Comparison of ENCODE assay signal across 1 cellular context in genomic region chr3:32709346-32709745, GRCh38.
A peak's percentile ranks its signal among the peaks of the same experiment; 100 is the strongest.
TF ChIP-seq lines count a peak whose summit lies in the region.

No MANE protein-coding gene starts in this region.

TF ChIP-seq in K562, 482 proteins besides CTCF, POLR2A, EP300 and RAD21 (continued from another document and continues in another):
- TF ChIP-seq ELK1 (CRISPR knock-in tag; IDR thresholded peaks at IDR 0.05) (no peak), ARHGAP35 (IDR thresholded peaks at IDR 0.05; ENCODE audit: partially characterized antibody) (no peak), GATAD2B (IDR thresholded peaks at IDR 0.05; ENCODE audit: borderline replicate concordance) (0 out of 2 replicates have a peak, but pooled peaks have one; percentile 27), EGR1 (conservative IDR thresholded peaks at IDR 0.05) (no peak), CHD1 (IDR thresholded peaks at IDR 0.05; ENCODE audit: low read length) (no peak), KLF13 (tag; IDR thresholded peaks at IDR 0.05; ENCODE audit: borderline replicate concordance, low read depth) (no peak), MEF2A (IDR thresholded peaks at IDR 0.05; ENCODE audit: control insufficient read depth, low read depth, low read length) (peak; percentile 4; the same call in 1 of the 2 replicates), ZNF76 (CRISPR knock-in tag; IDR thresholded peaks at IDR 0.05; ENCODE audit: borderline replicate concordance) (no peak), USF1 (CRISPR knock-in tag; IDR thresholded peaks at IDR 0.05) (no peak), SRF (CRISPR knock-in tag; IDR thresholded peaks at IDR 0.05) (no peak), ZNF274 (IDR thresholded peaks at IDR 0.05; ENCODE audit: borderline replicate concordance, low read depth, low read length) (no peak), ZEB2 (IDR thresholded peaks at IDR 0.05) (0 out of 2 replicates have a peak, but pooled peaks have one; percentile 15), ZNF561 (CRISPR knock-in tag; conservative IDR thresholded peaks at IDR 0.05) (no peak), PTTG1 (tag; IDR thresholded peaks at IDR 0.05; ENCODE audit: low read depth) (no peak), CHD4 (IDR thresholded peaks at IDR 0.05; ENCODE audit: insufficient read depth, insufficient replicate concordance, low read depth, low read length, poor library complexity, severe bottlenecking) (no peak), ZNF318 (IDR thresholded peaks at IDR 0.05; ENCODE audit: borderline replicate concordance in 1 of 2, low read depth in 1 of 2) (peak in 1 of 2 experiments; percentile 95; a peak in 2 of 4 replicates), CBFB (CRISPR knock-in tag; IDR thresholded peaks at IDR 0.05) (peak; percentile 66; the same call in 1 of the 2 replicates), XRCC5 (IDR thresholded peaks at IDR 0.05; ENCODE audit: low read depth, low read length) (no peak), ZNF184 (CRISPR knock-in tag; IDR thresholded peaks at IDR 0.05) (no peak), CEBPG (CRISPR knock-in tag; IDR thresholded peaks at IDR 0.05) (no peak), CEBPG (tag; conservative IDR thresholded peaks at IDR 0.05 in 1 of 2, IDR thresholded peaks at IDR 0.05 in 1 of 2) (no peak; a peak in 1 of 4 replicates), ZNF347 (CRISPR knock-in tag; IDR thresholded peaks at IDR 0.05; ENCODE audit: low read depth) (no peak), SUPT5H (IDR thresholded peaks at IDR 0.05) (no peak), RBM34 (IDR thresholded peaks at IDR 0.05; ENCODE audit: borderline replicate concordance, insufficient read depth, low read length) (no peak), XRCC4 (IDR thresholded peaks at IDR 0.05; ENCODE audit: extremely low read depth, insufficient read depth, insufficient read length) (no peak), ZNF77 (CRISPR knock-in tag; IDR thresholded peaks at IDR 0.05) (no peak), EWSR1 (IDR thresholded peaks at IDR 0.05; ENCODE audit: borderline replicate concordance, low read depth, partially characterized antibody) (no peak), PRMT5 (CRISPR knock-in tag; IDR thresholded peaks at IDR 0.05) (no peak), ZNF277 (CRISPR knock-in tag; IDR thresholded peaks at IDR 0.05; ENCODE audit: borderline replicate concordance) (no peak), PTRF (tag; IDR thresholded peaks at IDR 0.05) (no peak), ZNF311 (CRISPR knock-in tag; IDR thresholded peaks at IDR 0.05) (peak; percentile 93), ZNF707 (CRISPR knock-in tag; conservative IDR thresholded peaks at IDR 0.05) (no peak), ZBTB7A (IDR thresholded peaks at IDR 0.05; ENCODE audit: borderline replicate concordance, control insufficient read depth, low read depth, low read length) (no peak), EP400 (IDR thresholded peaks at IDR 0.05) (no peak; the same call in 1 of the 2 replicates), KDM5B (IDR thresholded peaks at IDR 0.05; ENCODE audit: insufficient replicate concordance, low read depth, low read length) (no peak), JUNB (CRISPR knock-in tag; conservative IDR thresholded peaks at IDR 0.05) (no peak), MCM3 (IDR thresholded peaks at IDR 0.05) (no peak), SRSF9 (IDR thresholded peaks at IDR 0.05; ENCODE audit: borderline replicate concordance, low read depth, low read length) (no peak), CLOCK (CRISPR knock-in tag; IDR thresholded peaks at IDR 0.05; ENCODE audit: borderline replicate concordance) (peak; percentile 66; the same call in 1 of the 2 replicates), MIER1 (IDR thresholded peaks at IDR 0.05; ENCODE audit: low read depth) (no peak), TFAM (CRISPR knock-in tag; conservative IDR thresholded peaks at IDR 0.05) (no peak), ZFP91 (CRISPR knock-in tag; IDR thresholded peaks at IDR 0.05) (no peak), SMARCE1 (IDR thresholded peaks at IDR 0.05) (peak; percentile 95), SRSF1 (IDR thresholded peaks at IDR 0.05; ENCODE audit: low read depth, low read length) (no peak), HCFC1 (IDR thresholded peaks at IDR 0.05; ENCODE audit: low read depth, low read length) (no peak), GTF2B (IDR thresholded peaks at IDR 0.05; ENCODE audit: extremely low read depth, insufficient read length) (no peak)
- TF ChIP-seq, protein P1, sequence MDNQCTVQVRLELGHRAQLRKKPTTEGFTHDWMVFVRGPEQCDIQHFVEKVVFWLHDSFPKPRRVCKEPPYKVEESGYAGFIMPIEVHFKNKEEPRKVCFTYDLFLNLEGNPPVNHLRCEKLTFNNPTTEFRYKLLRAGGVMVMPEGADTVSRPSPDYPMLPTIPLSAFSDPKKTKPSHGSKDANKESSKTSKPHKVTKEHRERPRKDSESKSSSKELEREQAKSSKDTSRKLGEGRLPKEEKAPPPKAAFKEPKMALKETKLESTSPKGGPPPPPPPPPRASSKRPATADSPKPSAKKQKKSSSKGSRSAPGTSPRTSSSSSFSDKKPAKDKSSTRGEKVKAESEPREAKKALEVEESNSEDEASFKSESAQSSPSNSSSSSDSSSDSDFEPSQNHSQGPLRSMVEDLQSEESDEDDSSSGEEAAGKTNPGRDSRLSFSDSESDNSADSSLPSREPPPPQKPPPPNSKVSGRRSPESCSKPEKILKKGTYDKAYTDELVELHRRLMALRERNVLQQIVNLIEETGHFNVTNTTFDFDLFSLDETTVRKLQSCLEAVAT (IDR thresholded peaks at IDR 0.05) = peak; percentile 60 to 98; a peak in 2 of 4 replicates
- TF ChIP-seq, protein P2, sequence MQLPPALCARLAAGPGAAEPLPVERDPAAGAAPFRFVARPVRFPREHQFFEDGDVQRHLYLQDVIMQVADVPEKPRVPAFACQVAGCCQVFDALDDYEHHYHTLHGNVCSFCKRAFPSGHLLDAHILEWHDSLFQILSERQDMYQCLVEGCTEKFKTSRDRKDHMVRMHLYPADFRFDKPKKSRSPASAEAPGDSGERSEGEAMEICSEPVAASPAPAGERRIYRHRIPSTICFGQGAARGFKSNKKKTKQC (CRISPR knock-in tag; IDR thresholded peaks at IDR 0.05) = no peak
- TF ChIP-seq, protein P3, sequence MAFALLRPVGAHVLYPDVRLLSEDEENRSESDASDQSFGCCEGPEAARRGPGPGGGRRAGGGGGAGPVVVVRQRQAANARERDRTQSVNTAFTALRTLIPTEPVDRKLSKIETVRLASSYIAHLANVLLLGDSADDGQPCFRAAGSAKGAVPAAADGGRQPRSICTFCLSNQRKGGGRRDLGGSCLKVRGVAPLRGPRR (CRISPR knock-in tag; IDR thresholded peaks at IDR 0.05) = peak; percentile 45; the same call in 1 of the 2 replicates
